In genomic region chr17:47830991-47831933, GRCh38 we compare ENCODE assay signal across 1 cellular context.
TF ChIP-seq lines count a peak whose summit lies in the region.

A gene with protein sequence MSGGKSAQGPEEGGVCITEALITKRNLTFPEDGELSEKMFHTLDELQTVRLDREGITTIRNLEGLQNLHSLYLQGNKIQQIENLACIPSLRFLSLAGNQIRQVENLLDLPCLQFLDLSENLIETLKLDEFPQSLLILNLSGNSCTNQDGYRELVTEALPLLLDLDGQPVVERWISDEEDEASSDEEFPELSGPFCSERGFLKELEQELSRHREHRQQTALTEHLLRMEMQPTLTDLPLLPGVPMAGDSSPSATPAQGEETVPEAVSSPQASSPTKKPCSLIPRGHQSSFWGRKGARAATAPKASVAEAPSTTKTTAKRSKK (plus strand): TSS chr17:47831670. CDS start chr17:47831990, 320 bp downstream.
MRPL10 (minus strand) TSS chr17:47831541; CDS start chr17:47831511, 30 bp downstream.

TF ChIP-seq in K562, 482 proteins besides CTCF, POLR2A, EP300 and RAD21 (continued from another document and continues in another):
- 0 out of 2 replicates have a peak, but pooled peaks have one; percentile 18 for TF ChIP-seq THRB (CRISPR knock-in tag; conservative IDR thresholded peaks at IDR 0.05)
- TF ChIP-seq PHB2 (IDR thresholded peaks at IDR 0.05; ENCODE audit: low read depth) = no peak
- TF ChIP-seq RBFOX2 (IDR thresholded peaks at IDR 0.05; ENCODE audit: low read depth, low read length) = peak; percentile 96
- TF ChIP-seq, protein P1, sequence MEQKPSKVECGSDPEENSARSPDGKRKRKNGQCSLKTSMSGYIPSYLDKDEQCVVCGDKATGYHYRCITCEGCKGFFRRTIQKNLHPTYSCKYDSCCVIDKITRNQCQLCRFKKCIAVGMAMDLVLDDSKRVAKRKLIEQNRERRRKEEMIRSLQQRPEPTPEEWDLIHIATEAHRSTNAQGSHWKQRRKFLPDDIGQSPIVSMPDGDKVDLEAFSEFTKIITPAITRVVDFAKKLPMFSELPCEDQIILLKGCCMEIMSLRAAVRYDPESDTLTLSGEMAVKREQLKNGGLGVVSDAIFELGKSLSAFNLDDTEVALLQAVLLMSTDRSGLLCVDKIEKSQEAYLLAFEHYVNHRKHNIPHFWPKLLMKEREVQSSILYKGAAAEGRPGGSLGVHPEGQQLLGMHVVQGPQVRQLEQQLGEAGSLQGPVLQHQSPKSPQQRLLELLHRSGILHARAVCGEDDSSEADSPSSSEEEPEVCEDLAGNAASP (IDR thresholded peaks at IDR 0.05) = no peak; the same call in 1 of the 2 replicates
- peak; percentile 94 for TF ChIP-seq TAF1 (IDR thresholded peaks at IDR 0.05; ENCODE audit: control insufficient read depth, extremely low read depth, insufficient read depth, low read length, severe bottlenecking)
- no peak for TF ChIP-seq ZNF277 (CRISPR knock-in tag; IDR thresholded peaks at IDR 0.05; ENCODE audit: borderline replicate concordance)
- TF ChIP-seq MIER1 (IDR thresholded peaks at IDR 0.05; ENCODE audit: low read depth) = 0 out of 2 replicates have a peak, but pooled peaks have one; percentile 52
- TF ChIP-seq KLF16 (IDR thresholded peaks at IDR 0.05) = 0 out of 2 replicates have a peak, but pooled peaks have one; percentile 35
- peak; percentile 66 for TF ChIP-seq HMGN3 (IDR thresholded peaks at IDR 0.05; ENCODE audit: borderline replicate concordance, extremely low read depth, insufficient read length, low read depth, low read length)
- peak; percentile 80; the same call in 1 of the 2 replicates for TF ChIP-seq POLR2H (tag; IDR thresholded peaks at IDR 0.05; ENCODE audit: low read depth)
- TF ChIP-seq, protein P2, sequence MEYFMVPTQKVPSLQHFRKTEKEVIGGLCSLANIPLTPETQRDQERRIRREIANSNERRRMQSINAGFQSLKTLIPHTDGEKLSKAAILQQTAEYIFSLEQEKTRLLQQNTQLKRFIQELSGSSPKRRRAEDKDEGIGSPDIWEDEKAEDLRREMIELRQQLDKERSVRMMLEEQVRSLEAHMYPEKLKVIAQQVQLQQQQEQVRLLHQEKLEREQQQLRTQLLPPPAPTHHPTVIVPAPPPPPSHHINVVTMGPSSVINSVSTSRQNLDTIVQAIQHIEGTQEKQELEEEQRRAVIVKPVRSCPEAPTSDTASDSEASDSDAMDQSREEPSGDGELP (CRISPR knock-in tag; IDR thresholded peaks at IDR 0.05; ENCODE audit: borderline replicate concordance) = peak; percentile 79
- TF ChIP-seq ETV5 (CRISPR knock-in tag; IDR thresholded peaks at IDR 0.05; ENCODE audit: low read depth) = peak; percentile 100
- TF ChIP-seq CBX3 (IDR thresholded peaks at IDR 0.05; ENCODE audit: borderline replicate concordance in 1 of 2, low read length in 2 of 2) = peak in 1 of 2 experiments; percentile 3; a peak in 1 of 3 replicates
- TF ChIP-seq SP2 (IDR thresholded peaks at IDR 0.05; ENCODE audit: extremely low read depth, low read depth, low read length, poor library complexity, severe bottlenecking) = peak; percentile 4
- TF ChIP-seq RBM39 (optimal IDR thresholded peaks at IDR 0.05; ENCODE audit: low read depth, low read length) = no peak
- TF ChIP-seq FOXA1 (IDR thresholded peaks at IDR 0.05; ENCODE audit: borderline replicate concordance) = no peak
- no peak for TF ChIP-seq IRF1 (CRISPR knock-in tag; IDR thresholded peaks at IDR 0.05; ENCODE audit: borderline replicate concordance)
- TF ChIP-seq MBD2 (IDR thresholded peaks at IDR 0.05; ENCODE audit: borderline replicate concordance, low read depth) = peak; percentile 82; the same call in 1 of the 2 replicates
- no peak for TF ChIP-seq SNAPC5 (CRISPR knock-in tag; IDR thresholded peaks at IDR 0.05)
- peak; percentile 99 for TF ChIP-seq ETV1 (tag; conservative IDR thresholded peaks at IDR 0.05; ENCODE audit: low read depth)
- no peak for TF ChIP-seq HMG20A (CRISPR knock-in tag; conservative IDR thresholded peaks at IDR 0.05)
- TF ChIP-seq, protein P3, sequence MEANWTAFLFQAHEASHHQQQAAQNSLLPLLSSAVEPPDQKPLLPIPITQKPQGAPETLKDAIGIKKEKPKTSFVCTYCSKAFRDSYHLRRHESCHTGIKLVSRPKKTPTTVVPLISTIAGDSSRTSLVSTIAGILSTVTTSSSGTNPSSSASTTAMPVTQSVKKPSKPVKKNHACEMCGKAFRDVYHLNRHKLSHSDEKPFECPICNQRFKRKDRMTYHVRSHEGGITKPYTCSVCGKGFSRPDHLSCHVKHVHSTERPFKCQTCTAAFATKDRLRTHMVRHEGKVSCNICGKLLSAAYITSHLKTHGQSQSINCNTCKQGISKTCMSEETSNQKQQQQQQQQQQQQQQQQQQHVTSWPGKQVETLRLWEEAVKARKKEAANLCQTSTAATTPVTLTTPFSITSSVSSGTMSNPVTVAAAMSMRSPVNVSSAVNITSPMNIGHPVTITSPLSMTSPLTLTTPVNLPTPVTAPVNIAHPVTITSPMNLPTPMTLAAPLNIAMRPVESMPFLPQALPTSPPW (CRISPR knock-in tag; IDR thresholded peaks at IDR 0.05) = peak; percentile 64
- peak; percentile 72; the same call in 1 of the 2 replicates for TF ChIP-seq ZNF511 (CRISPR knock-in tag; IDR thresholded peaks at IDR 0.05)
- TF ChIP-seq CREB3L1 (IDR thresholded peaks at IDR 0.05; ENCODE audit: borderline replicate concordance, low read depth) = peak; percentile 44; the same call in 1 of the 2 replicates
- TF ChIP-seq NFIX (CRISPR knock-in tag; IDR thresholded peaks at IDR 0.05; ENCODE audit: low read depth) = no peak
- 0 out of 2 replicates have a peak, but pooled peaks have one; percentile 61 for TF ChIP-seq GTF2E2 (tag; IDR thresholded peaks at IDR 0.05)
- no peak for TF ChIP-seq NCOA2 (IDR thresholded peaks at IDR 0.05; ENCODE audit: partially characterized antibody in 2 of 2)
- TF ChIP-seq ZFX (CRISPR knock-in tag; IDR thresholded peaks at IDR 0.05) = 0 out of 2 replicates have a peak, but pooled peaks have one; percentile 26
- no peak for TF ChIP-seq TBL1XR1 (IDR thresholded peaks at IDR 0.05; ENCODE audit: low read length in 2 of 2)
- 0 out of 2 replicates have a peak, but pooled peaks have one; percentile 40 for TF ChIP-seq TCF7 (IDR thresholded peaks at IDR 0.05; ENCODE audit: borderline replicate concordance)
- TF ChIP-seq, protein P4, sequence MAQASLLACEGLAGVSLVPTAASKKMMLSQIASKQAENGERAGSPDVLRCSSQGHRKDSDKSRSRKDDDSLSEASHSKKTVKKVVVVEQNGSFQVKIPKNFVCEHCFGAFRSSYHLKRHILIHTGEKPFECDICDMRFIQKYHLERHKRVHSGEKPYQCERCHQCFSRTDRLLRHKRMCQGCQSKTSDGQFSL (CRISPR knock-in tag; IDR thresholded peaks at IDR 0.05) = no peak
- TF ChIP-seq, protein P4 (tag; IDR thresholded peaks at IDR 0.05) = no peak
- TF ChIP-seq HCFC1 (IDR thresholded peaks at IDR 0.05; ENCODE audit: low read depth, low read length) = peak; percentile 74
- no peak for TF ChIP-seq ZNF282 (CRISPR knock-in tag; IDR thresholded peaks at IDR 0.05)
- TF ChIP-seq ESRRA (IDR thresholded peaks at IDR 0.05; ENCODE audit: borderline replicate concordance, low read depth) = peak; percentile 46; the same call in 1 of the 2 replicates
- TF ChIP-seq, protein P5, sequence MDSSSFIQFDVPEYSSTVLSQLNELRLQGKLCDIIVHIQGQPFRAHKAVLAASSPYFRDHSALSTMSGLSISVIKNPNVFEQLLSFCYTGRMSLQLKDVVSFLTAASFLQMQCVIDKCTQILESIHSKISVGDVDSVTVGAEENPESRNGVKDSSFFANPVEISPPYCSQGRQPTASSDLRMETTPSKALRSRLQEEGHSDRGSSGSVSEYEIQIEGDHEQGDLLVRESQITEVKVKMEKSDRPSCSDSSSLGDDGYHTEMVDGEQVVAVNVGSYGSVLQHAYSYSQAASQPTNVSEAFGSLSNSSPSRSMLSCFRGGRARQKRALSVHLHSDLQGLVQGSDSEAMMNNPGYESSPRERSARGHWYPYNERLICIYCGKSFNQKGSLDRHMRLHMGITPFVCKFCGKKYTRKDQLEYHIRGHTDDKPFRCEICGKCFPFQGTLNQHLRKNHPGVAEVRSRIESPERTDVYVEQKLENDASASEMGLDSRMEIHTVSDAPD (CRISPR knock-in tag; IDR thresholded peaks at IDR 0.05) = no peak
- TF ChIP-seq, protein P6, sequence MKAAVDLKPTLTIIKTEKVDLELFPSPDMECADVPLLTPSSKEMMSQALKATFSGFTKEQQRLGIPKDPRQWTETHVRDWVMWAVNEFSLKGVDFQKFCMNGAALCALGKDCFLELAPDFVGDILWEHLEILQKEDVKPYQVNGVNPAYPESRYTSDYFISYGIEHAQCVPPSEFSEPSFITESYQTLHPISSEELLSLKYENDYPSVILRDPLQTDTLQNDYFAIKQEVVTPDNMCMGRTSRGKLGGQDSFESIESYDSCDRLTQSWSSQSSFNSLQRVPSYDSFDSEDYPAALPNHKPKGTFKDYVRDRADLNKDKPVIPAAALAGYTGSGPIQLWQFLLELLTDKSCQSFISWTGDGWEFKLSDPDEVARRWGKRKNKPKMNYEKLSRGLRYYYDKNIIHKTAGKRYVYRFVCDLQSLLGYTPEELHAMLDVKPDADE (conservative IDR thresholded peaks at IDR 0.05; ENCODE audit: control insufficient read depth, low read depth, low read length) = peak; percentile 66; the same call in 1 of the 2 replicates
- TF ChIP-seq E2F6 (IDR thresholded peaks at IDR 0.05; ENCODE audit: borderline replicate concordance in 1 of 2, extremely low read depth in 1 of 2, insufficient read depth in 1 of 2, insufficient read length in 1 of 2, low read depth in 1 of 2, low read length in 1 of 2, poor library complexity in 1 of 2, severe bottlenecking in 1 of 2) = peak in 1 of 2 experiments; percentile 35
- peak; percentile 94 to 95 for TF ChIP-seq NRF1 (conservative IDR thresholded peaks at IDR 0.05 in 1 of 2, IDR thresholded peaks at IDR 0.05 in 1 of 2)
- TF ChIP-seq FUS (optimal IDR thresholded peaks at IDR 0.05; ENCODE audit: low read depth, low read length) = no peak
- no peak for TF ChIP-seq DEAF1 (CRISPR knock-in tag; IDR thresholded peaks at IDR 0.05)
- 0 out of 2 replicates have a peak, but pooled peaks have one; percentile 41 for TF ChIP-seq SOX6 (IDR thresholded peaks at IDR 0.05)
- TF ChIP-seq FOXK1 (CRISPR knock-in tag; IDR thresholded peaks at IDR 0.05; ENCODE audit: borderline replicate concordance) = peak; percentile 78; the same call in 1 of the 2 replicates
- TF ChIP-seq MEIS2 (IDR thresholded peaks at IDR 0.05; ENCODE audit: partially characterized antibody) = peak; percentile 59
